Comparison of ENCODE assay signal across 21 cellular contexts in the genomic region with DNA sequence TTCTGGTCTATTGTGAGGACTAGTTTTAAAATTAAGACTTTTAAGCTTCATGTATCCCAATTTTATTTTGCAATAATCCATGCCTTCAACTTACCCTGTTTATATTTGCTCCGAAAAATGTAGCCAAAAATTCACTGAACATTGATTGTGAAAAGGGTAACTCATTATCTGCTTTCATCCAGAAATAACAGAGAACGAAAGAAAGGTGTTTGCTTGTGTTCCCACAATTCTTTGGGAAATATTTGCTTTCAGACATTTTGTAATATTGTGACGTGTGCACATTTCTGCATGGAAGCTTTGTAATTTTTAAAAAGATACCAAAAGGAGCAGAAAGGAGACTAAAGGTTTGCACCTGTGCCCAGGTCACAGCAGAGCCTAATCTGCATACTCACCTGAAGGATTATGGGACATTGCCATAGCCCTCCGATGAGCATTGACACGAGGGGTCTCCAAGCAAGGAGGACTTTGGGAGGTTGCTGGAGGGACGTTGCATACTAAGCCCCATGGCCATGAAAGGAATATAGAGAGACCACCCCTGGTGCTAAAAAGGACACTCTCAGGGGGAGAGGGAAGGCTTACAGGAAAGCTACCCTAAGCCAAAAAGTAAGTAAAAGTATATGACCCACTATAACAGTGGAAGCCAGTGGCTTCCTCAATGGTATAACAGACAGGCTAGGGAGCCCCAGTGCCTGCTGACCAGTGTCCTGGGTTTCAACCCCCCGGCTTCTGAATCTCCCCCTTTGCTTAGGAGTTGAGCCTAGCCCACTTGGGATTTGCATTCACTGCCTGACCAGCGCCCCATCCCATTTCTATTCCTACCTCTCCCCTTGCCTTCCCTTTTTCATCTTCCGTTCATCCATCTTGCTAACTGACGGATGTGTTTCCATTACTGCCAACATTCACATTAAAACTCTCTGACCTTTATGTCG.
DNase-seq lines count a peak whose midpoint lies in the region; ATAC-seq, FAIRE-seq and TF ChIP-seq lines count a peak whose summit lies in the region.
"Had no signal": no experiment of that assay in that cellular context is flagged by ENCODE, and none has a peak within 500 bp of the region (broad histone marks: within the 10 kb centered on the region; RNA-seq: fewer than 3 reads in every experiment).

No MANE protein-coding gene starts in this region.

- H3K9me3 ChIP-seq in A549: 0 out of 3 replicates have a peak, but pooled peaks cover 5% of the 10 kb centered on the region
- H3K9me3 ChIP-seq: pancreas, SK-N-SH, thyroid gland had no signal

- TF ChIP-seq RAD21 in A549 (conservative IDR thresholded peaks at IDR 0.05 in 1 of 2, IDR thresholded peaks at IDR 0.05 in 1 of 2): no peak

- H3K4me3 ChIP-seq in A549: no peak overlapping the region
- H3K4me3 ChIP-seq: GM12878, pancreas, right atrium auricular region, spleen, thyroid gland had no signal

- 0 out of 3 replicates have a peak overlapping the region, but pooled peaks have one; percentile 17 for H3K4me2 ChIP-seq in A549
- H3K4me2 ChIP-seq: SK-N-SH had no signal

- no peaks in the 10 kb centered on the region for H3K4me1 ChIP-seq in A549
- H3K4me1 ChIP-seq: pancreas, right atrium auricular region, spleen, thyroid gland had no signal

- H3K27ac ChIP-seq in A549: no peak overlapping the region
- H3K27ac ChIP-seq: pancreas, right atrium auricular region, spleen, thyroid gland, VCaP had no signal

- DNase-seq in A549 (ENCODE audit: low read depth in 1 of 2, low spot score in 1 of 2) (no peak), HT1080 (ENCODE audit: low read depth) (peak; percentile 23), SW480 (ENCODE audit: low spot score) (peak; percentile 19), iPS-NIHi7 (ENCODE audit: extremely low spot score) (peak; percentile 64), inferior parietal cortex (ENCODE audit: extremely low spot score) (no peak), DMS79 (lab: John Stamatoyannopoulos, UW) (no peak), NCI-H1105 (lab: John Stamatoyannopoulos, UW) (no peak)
- no peak for DNase-seq in stimulated activated CD4-positive, alpha-beta T cell treated with anti-CD3 and anti-CD28 coated beads, Interleukin-2, amount 100 ng/mL, for 48 hours
- DNase-seq: activated CD4-positive, alpha-beta T cell treated with anti-CD3 and anti-CD28 coated beads, Interleukin-2, amount 10 ng/mL, durations not matched to agents 7 days and 5 days; DMS79 treated with DMSO at 0.1 percent for 48 hours; pancreas; SK-N-SH; spleen; stimulated activated CD4-positive, alpha-beta T cell treated with anti-CD3 and anti-CD28 coated beads, Interleukin-4, amount 100 ng/mL, for 24 hours; stimulated activated naive CD4-positive, alpha-beta T cell; thyroid gland had no signal

- FAIRE-seq in A549 (lab: Jason Lieb, UNC): no peak
- FAIRE-seq: endothelial cell of umbilical vein, GM12878, pancreas had no signal

- no peak for TF ChIP-seq CTCF in A549 (IDR thresholded peaks at IDR 0.05)

- ATAC-seq in A549: no peak; a peak in 1 of 6 replicates
- ATAC-seq: GM12878; natural killer cell treated with Interleukin-12 subunit alpha and Interleukin-12 subunit beta and Interleukin-15 and Interleukin-18, amount 100 ng/mL, for 72 hours had no signal

- POLR2A ChIA-PET in A549 (lab: Yijun Ruan, JAX): no interaction called here

- CTCF ChIA-PET in A549 (lab: Yijun Ruan, JAX): interaction anchor here (0.8 to 1.6 kb wide), 4 partner anchors 7 to 772 kb away, joined by 3 to 5 read pairs (median 3); no protein-coding TSS in a partner anchor

- WGBS in A549 (ENCODE audit: missing lambda C conversion rate): 20% methylated on average over 11 of the region's 11 CpGs

- no peak for TF ChIP-seq POLR2A in A549 (IDR thresholded peaks at IDR 0.05; ENCODE audit: low read length)

- TF ChIP-seq EP300 in A549 (IDR thresholded peaks at IDR 0.05): no peak

TF ChIP-seq in A549, 52 proteins besides CTCF, POLR2A, EP300 and RAD21:
- TF ChIP-seq, protein P1, sequence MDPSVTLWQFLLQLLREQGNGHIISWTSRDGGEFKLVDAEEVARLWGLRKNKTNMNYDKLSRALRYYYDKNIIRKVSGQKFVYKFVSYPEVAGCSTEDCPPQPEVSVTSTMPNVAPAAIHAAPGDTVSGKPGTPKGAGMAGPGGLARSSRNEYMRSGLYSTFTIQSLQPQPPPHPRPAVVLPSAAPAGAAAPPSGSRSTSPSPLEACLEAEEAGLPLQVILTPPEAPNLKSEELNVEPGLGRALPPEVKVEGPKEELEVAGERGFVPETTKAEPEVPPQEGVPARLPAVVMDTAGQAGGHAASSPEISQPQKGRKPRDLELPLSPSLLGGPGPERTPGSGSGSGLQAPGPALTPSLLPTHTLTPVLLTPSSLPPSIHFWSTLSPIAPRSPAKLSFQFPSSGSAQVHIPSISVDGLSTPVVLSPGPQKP (IDR thresholded peaks at IDR 0.05; ENCODE audit: low read depth, low read length): no peak
- TF ChIP-seq ZFP36 (IDR thresholded peaks at IDR 0.05; ENCODE audit: borderline replicate concordance, partially characterized antibody) (no peak), FOXS1 (CRISPR knock-in tag; IDR thresholded peaks at IDR 0.05) (no peak), HEYL (CRISPR knock-in tag; IDR thresholded peaks at IDR 0.05) (no peak), HOXA7 (CRISPR knock-in tag; IDR thresholded peaks at IDR 0.05) (no peak), MAFK (IDR thresholded peaks at IDR 0.05; ENCODE audit: partially characterized antibody) (no peak)
- TF ChIP-seq, protein P2, sequence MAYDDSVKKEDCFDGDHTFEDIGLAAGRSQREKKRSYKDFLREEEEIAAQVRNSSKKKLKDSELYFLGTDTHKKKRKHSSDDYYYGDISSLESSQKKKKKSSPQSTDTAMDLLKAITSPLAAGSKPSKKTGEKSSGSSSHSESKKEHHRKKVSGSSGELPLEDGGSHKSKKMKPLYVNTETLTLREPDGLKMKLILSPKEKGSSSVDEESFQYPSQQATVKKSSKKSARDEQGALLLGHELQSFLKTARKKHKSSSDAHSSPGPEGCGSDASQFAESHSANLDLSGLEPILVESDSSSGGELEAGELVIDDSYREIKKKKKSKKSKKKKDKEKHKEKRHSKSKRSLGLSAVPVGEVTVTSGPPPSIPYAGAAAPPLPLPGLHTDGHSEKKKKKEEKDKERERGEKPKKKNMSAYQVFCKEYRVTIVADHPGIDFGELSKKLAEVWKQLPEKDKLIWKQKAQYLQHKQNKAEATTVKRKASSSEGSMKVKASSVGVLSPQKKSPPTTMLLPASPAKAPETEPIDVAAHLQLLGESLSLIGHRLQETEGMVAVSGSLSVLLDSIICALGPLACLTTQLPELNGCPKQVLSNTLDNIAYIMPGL (CRISPR knock-in tag; IDR thresholded peaks at IDR 0.05; ENCODE audit: borderline replicate concordance): no peak

Comparison
In these comparisons a context has a peak if more than half of its experiments do, and no peak if none do; other contexts are left out.
1. DNase-seq: peak in HT1080 (single experiment), SW480 (single experiment) and iPS-NIHi7 (single experiment); none in A549 (0 of 2), inferior parietal cortex (single experiment), DMS79 (single experiment), NCI-H1105 (single experiment) and stimulated activated CD4-positive, alpha-beta T cell treated with anti-CD3 and anti-CD28 coated beads, Interleukin-2, amount 100 ng/mL, for 48 hours (0 of 2).